In genomic region chr6:63999613-64000012, GRCh38 we compare ENCODE assay signal across 20 cellular contexts.
"Had no signal": no experiment of that assay in that cellular context is flagged by ENCODE, and none has a peak within 500 bp of the region (broad histone marks: within the 10 kb centered on the region; RNA-seq: fewer than 3 reads in every experiment).

No MANE protein-coding gene starts in this region.

- H3K27ac ChIP-seq: PC-9, Peyer's patch, SJCRH30 had no signal

- H2AFZ ChIP-seq: PC-9 had no signal

- H3K27me3 ChIP-seq: MG63, Peyer's patch had no signal

- H3K4me3 ChIP-seq: MG63, PC-9, Peyer's patch, SJCRH30 had no signal

- H3K4me1 ChIP-seq: Peyer's patch, SJCRH30 had no signal

- H3K9me3 ChIP-seq: MG63, Peyer's patch, SJCRH30 had no signal

- DNase-seq: Karpas-422; KG1; MG63; NCI-H1417 treated with DMSO at 0.1 percent for 48 hours; NCI-H146; NCI-H1694 treated with DMSO at 0.1 percent for 48 hours; NCI-H1930; NCI-H2081 treated with DMSO at 0.1 percent for 48 hours; NCI-H2171; NCI-H226; NCI-H510A; NCI-H524 treated with DMSO at 0.1 percent for 48 hours; NCI-H69; NCI-H774; NK-92 treated with Interleukin-12 subunit alpha and Interleukin-12 subunit beta, amount 100 ng/mL, for 24 hours; PC-9; Peyer's patch; SHP77 treated with DMSO at 0.1 percent for 48 hours; SJCRH30; SW 1271 had no signal

- H3K4me2 ChIP-seq: PC-9 had no signal

- H3K36me3 ChIP-seq: MG63, Peyer's patch, SJCRH30 had no signal
